ENCODE assay signal across 20 cellular contexts in the genomic region with DNA sequence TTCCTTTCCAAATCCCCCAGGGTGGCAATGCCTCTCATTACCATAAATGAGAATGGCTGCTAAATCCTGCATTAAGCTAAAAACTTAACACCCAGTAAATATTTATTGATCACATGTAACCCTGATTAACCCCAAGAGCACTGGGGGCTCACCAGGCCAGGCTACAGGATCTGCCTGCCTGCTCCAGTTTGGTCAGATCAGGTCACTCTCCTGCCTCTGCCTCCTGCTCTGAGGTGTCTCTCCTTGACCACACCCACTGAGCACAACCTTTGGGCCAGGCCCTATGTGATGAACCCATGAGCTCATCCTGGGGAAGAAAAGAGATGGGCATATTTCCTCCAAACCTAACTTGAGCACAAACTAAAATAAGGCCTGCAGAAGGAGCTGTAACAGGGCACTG.
DNase-seq lines count a peak whose midpoint lies in the region; ATAC-seq and TF ChIP-seq lines count a peak whose summit lies in the region.
"Had no signal": no experiment of that assay in that cellular context is flagged by ENCODE, and none has a peak within 500 bp of the region (broad histone marks: within the 10 kb centered on the region; RNA-seq: fewer than 3 reads in every experiment).

No MANE protein-coding gene starts in this region.

- H3K27ac ChIP-seq in GM23338 (ENCODE audit: low read depth) (no peak overlapping the region), WERI-Rb-1 (no peak overlapping the region)
- H3K27ac ChIP-seq: A549; BLaER1 treated with 17β-estradiol and CSF1 and Interleukin-3, amounts not matched to agents 10 nM and 100 nM had no signal

- no peaks in the 10 kb centered on the region for H3K36me3 ChIP-seq in GM23338 (ENCODE audit: insufficient read depth)
- no peaks in the 10 kb centered on the region for H3K36me3 ChIP-seq in WERI-Rb-1
- H3K36me3 ChIP-seq: BE2C; BLaER1 treated with 17β-estradiol and CSF1 and Interleukin-3, amounts not matched to agents 10 nM and 100 nM had no signal

- H3K27ac Mint-ChIP-seq in GM23338, result no peak overlapping the region
- H3K27ac Mint-ChIP-seq: CD4-positive, alpha-beta T cell; CD8-positive, alpha-beta memory T cell had no signal

- peaks cover 35% of the 10 kb centered on the region for H3K4me1 Mint-ChIP-seq in GM23338
- H3K4me1 Mint-ChIP-seq: CD14-positive monocyte; CD8-positive, alpha-beta memory T cell had no signal

- no peak for TF ChIP-seq POLR2A in GM18505 (IDR thresholded peaks at IDR 0.05; ENCODE audit: borderline replicate concordance, extremely low read depth, insufficient read depth, insufficient read length)

- H3K4me3 ChIP-seq in GM23338 (no peak overlapping the region), WERI-Rb-1 (ENCODE audit: low read depth, low read length) (no peak overlapping the region)
- H3K4me3 ChIP-seq: A549; BLaER1 treated with 17β-estradiol and CSF1 and Interleukin-3, amounts not matched to agents 10 nM and 100 nM had no signal

- peaks cover 5% of the 10 kb centered on the region for H3K27me3 Mint-ChIP-seq in GM23338 (ENCODE audit: insufficient read depth, low read depth, poor library complexity)
- H3K27me3 Mint-ChIP-seq: CD4-positive, alpha-beta T cell had no signal

- DNase-seq in GM23338 (ENCODE audit: low spot score), result no peak
- peak; percentile 67 for DNase-seq in WERI-Rb-1
- no peak for DNase-seq in left lobe of liver (ENCODE audit: low spot score)
- no peak for DNase-seq in NCI-H1417 (lab: John Stamatoyannopoulos, UW)
- no peak for DNase-seq in HK-2 (ENCODE audit: unreplicated experiment)
- DNase-seq: 8988T; ACHN; AML-193; BE2C; CD4-positive, alpha-beta T cell; CD8-positive, alpha-beta memory T cell; DMS 273 treated with DMSO at 0.1 percent for 48 hours; DMS79; GF-D8; H7; HCEC 1CT had no signal

- H4K20me1 ChIP-seq in GM23338 (replicated peaks; ENCODE audit: insufficient read depth), result no peaks in the 10 kb centered on the region; the same call in 1 of the 2 replicates
- H4K20me1 ChIP-seq: BLaER1 treated with 17β-estradiol and CSF1 and Interleukin-3, amounts not matched to agents 10 nM and 100 nM had no signal

- no peak overlapping the region for H3K4me3 Mint-ChIP-seq in GM23338
- H3K4me3 Mint-ChIP-seq: CD14-positive monocyte; CD4-positive, alpha-beta T cell; CD8-positive, alpha-beta memory T cell had no signal

- no peaks in the 10 kb centered on the region for H3K9me3 Mint-ChIP-seq in GM23338
- H3K9me3 Mint-ChIP-seq: CD14-positive monocyte; CD4-positive, alpha-beta T cell; CD8-positive, alpha-beta memory T cell had no signal

- no peak overlapping the region for H2AFZ ChIP-seq in GM23338

- H3K27me3 ChIP-seq in GM23338 (ENCODE audit: insufficient read depth) (no peaks in the 10 kb centered on the region), WERI-Rb-1 (ENCODE audit: insufficient read depth, low read depth, severe bottlenecking) (no peaks in the 10 kb centered on the region)
- H3K27me3 ChIP-seq: BE2C; BLaER1 treated with 17β-estradiol and CSF1 and Interleukin-3, amounts not matched to agents 10 nM and 100 nM had no signal

- peaks cover 8% of the 10 kb centered on the region; the same call in 1 of the 2 replicates for H3K4me1 ChIP-seq in GM23338 (ENCODE audit: insufficient read depth)
- H3K4me1 ChIP-seq: BE2C; BLaER1 treated with 17β-estradiol and CSF1 and Interleukin-3, amounts not matched to agents 10 nM and 100 nM had no signal

- no peak overlapping the region for H3K4me2 ChIP-seq in GM23338
- H3K4me2 ChIP-seq: A549; BLaER1 treated with 17β-estradiol and CSF1 and Interleukin-3, amounts not matched to agents 10 nM and 100 nM had no signal

- peaks cover 11% of the 10 kb centered on the region for H3K9me2 ChIP-seq in GM23338 (ENCODE audit: insufficient read depth)

- no peaks in the 10 kb centered on the region for H3K36me3 Mint-ChIP-seq in GM23338 (ENCODE audit: low read depth)
- H3K36me3 Mint-ChIP-seq: CD14-positive monocyte; CD8-positive, alpha-beta memory T cell had no signal

- H3F3A ChIP-seq in GM23338 (replicated peaks; ENCODE audit: low read depth), result no peaks in the 10 kb centered on the region

- TF ChIP-seq CTCF in GM23338 (conservative IDR thresholded peaks at IDR 0.05; ENCODE audit: low read depth in 2 of 2) (no peak), WERI-Rb-1 (IDR thresholded peaks at IDR 0.05; ENCODE audit: low read depth, low read length) (no peak)

- H3K79me2 ChIP-seq in GM23338 (replicated peaks; ENCODE audit: insufficient read depth), result no peaks in the 10 kb centered on the region

- peak; percentile 40 for ATAC-seq in GM23338
- peak; percentile 15 for ATAC-seq in left lobe of liver
- ATAC-seq in GM18505 (IDR thresholded peaks at IDR 0.05; ENCODE audit: unreplicated experiment), result no peak
- ATAC-seq: A549 had no signal

- no peaks in the 10 kb centered on the region for H3K9me3 ChIP-seq in WERI-Rb-1 (ENCODE audit: severe bottlenecking)
- H3K9me3 ChIP-seq: A549; BE2C; BLaER1 treated with 17β-estradiol and CSF1 and Interleukin-3, amounts not matched to agents 10 nM and 100 nM had no signal

TF ChIP-seq in GM23338, 12 proteins besides CTCF, POLR2A, EP300 and RAD21:
- TF ChIP-seq EZH2 (IDR thresholded peaks at IDR 0.05; ENCODE audit: low read depth, unreplicated experiment) (no peak), STAT1 (IDR thresholded peaks at IDR 0.05; ENCODE audit: unreplicated experiment) (no peak), POLR2AphosphoS5 (IDR thresholded peaks at IDR 0.05; ENCODE audit: low read depth) (no peak), EZH2phosphoT487 (IDR thresholded peaks at IDR 0.05; ENCODE audit: unreplicated experiment) (no peak)
TF ChIP-seq in GM23338: peak in this region for 0.
